In the genomic region with DNA sequence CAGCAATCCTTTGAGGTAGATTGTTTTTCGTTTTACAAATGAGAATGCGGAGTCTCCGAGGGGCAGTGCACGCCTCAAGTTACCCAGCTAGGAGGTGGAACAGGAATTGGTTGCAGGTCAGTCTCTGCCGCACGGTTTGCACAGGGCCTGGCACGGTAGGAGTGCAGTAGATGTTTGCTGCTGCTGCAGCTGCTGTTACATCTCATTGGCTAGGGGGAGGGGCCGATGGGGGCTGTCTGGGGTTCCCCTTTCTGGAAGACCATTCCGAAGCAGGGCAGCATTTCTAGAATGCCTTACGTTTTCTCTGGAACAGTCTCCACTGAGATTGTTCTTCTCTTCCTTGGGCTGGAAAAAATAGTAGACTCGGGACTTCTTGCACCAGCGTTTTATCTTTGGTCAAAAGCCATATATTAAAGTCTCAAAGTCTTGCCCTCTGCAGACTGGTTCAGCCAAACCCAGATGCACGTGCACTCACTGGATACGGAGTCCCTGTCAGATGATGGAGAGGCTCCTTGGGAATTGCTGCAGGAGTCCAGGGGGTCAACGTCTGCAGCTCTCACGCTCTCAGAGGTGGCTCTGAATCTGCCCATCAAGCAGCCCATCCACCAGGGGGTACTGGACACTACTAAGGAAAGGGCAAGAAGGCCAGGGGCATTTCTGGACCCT, we compare ENCODE assay signal across 8 cellular contexts. TPM values are rescaled to one million over a fixed set of nuclear protein-coding genes. Genes with fewer than 3 reads are reported as not detected.
A peak's percentile ranks its signal among the peaks of the same experiment; 100 is the strongest.
DNase-seq lines count a peak whose midpoint lies in the region; ATAC-seq, FAIRE-seq and TF ChIP-seq lines count a peak whose summit lies in the region.

No MANE protein-coding gene starts in this region.

- peaks cover 4 to 9% of the 10 kb centered on the region in 2 donors for H3K4me1 ChIP-seq in kidney (ENCODE audit: control insufficient read depth in 1 of 2, insufficient read depth in 1 of 2, low read depth in 1 of 2, low read length in 2 of 2)

- H3K9me3 Mint-ChIP-seq in stimulated activated memory B cell treated with anti-CD40 and anti-IgM and Interleukin-4, amounts not matched to agents 10 μg/mL and 1 μg/mL and 100 μg/mL, for 72 hours = no peaks in the 10 kb centered on the region

- POLR2A ChIA-PET in AG04449 (lab: Yijun Ruan, JAX) = no interaction called here

- peak overlapping the region; percentile 89 for H3K4me3 Mint-ChIP-seq in stimulated activated memory B cell treated with anti-CD40 and anti-IgM and Interleukin-4, amounts not matched to agents 10 μg/mL and 1 μg/mL and 100 μg/mL, for 72 hours

- no peak for DNase-seq in AG04449 (ENCODE audit: low read depth, low spot score)
- DNase-seq in Kasumi-1 (lab: John Stamatoyannopoulos, UW) = peak; percentile 23 to 35
- DNase-seq in activated gamma-delta T cell treated with anti-CD3 and anti-CD28 coated beads, Interleukin-2, amount 50 U/mL, for 16 hours (ENCODE audit: low read depth) = peak; percentile 25
- no peak for DNase-seq in kidney
- no peak for DNase-seq in DMS 273 treated with DMSO at 0.1 percent for 48 hours (lab: John Stamatoyannopoulos, UW)
- no peak for DNase-seq in NCI-H526 (lab: John Stamatoyannopoulos, UW)

- H3K4me1 Mint-ChIP-seq in stimulated activated memory B cell treated with anti-CD40 and anti-IgM and Interleukin-4, amounts not matched to agents 10 μg/mL and 1 μg/mL and 100 μg/mL, for 72 hours = peaks cover 54% of the 10 kb centered on the region

- peak overlapping the region; percentile 94 for H3K27ac Mint-ChIP-seq in stimulated activated memory B cell treated with anti-CD40 and anti-IgM and Interleukin-4, amounts not matched to agents 10 μg/mL and 1 μg/mL and 100 μg/mL, for 72 hours

- CTCF ChIA-PET in AG04449 (lab: Yijun Ruan, JAX) = no interaction called here

- TF ChIP-seq CTCF in AG04449 (IDR thresholded peaks at IDR 0.05; ENCODE audit: insufficient read depth, low read length, missing control alignments) (no peak), kidney (IDR thresholded peaks at IDR 0.05; ENCODE audit: borderline replicate concordance, extremely low read depth, insufficient read depth) (no peak)

- H3K27ac ChIP-seq in kidney (ENCODE audit: low read depth in 2 of 2, low read length in 2 of 2) = no peak overlapping the region

- H3K9me3 ChIP-seq in kidney (ENCODE audit: control insufficient read depth in 1 of 2, low read length in 2 of 2) = no peaks in the 10 kb centered on the region

- no peak for ATAC-seq in stimulated activated memory B cell treated with anti-CD40 and anti-IgM and Interleukin-4, amounts not matched to agents 10 μg/mL and 1 μg/mL and 100 μg/mL, for 72 hours
- no peak for ATAC-seq in GM21528 (IDR thresholded peaks at IDR 0.05; ENCODE audit: low FRiP score, unreplicated experiment)

- H3K9ac ChIP-seq in kidney (ENCODE audit: low read length in 2 of 2) = peak overlapping the region in 1 of 2 donors; percentile 84

- no peak for FAIRE-seq in kidney (lab: Jason Lieb, UNC)

- H3K36me3 Mint-ChIP-seq in stimulated activated memory B cell treated with anti-CD40 and anti-IgM and Interleukin-4, amounts not matched to agents 10 μg/mL and 1 μg/mL and 100 μg/mL, for 72 hours = peaks cover 6% of the 10 kb centered on the region

- intact Hi-C loops in kidney (cut with DNase I) = no loop called here

- no peaks in the 10 kb centered on the region for H3K27me3 Mint-ChIP-seq in stimulated activated memory B cell treated with anti-CD40 and anti-IgM and Interleukin-4, amounts not matched to agents 10 μg/mL and 1 μg/mL and 100 μg/mL, for 72 hours

- H3K36me3 ChIP-seq in kidney (ENCODE audit: control insufficient read depth in 1 of 2, insufficient read depth in 2 of 2, low read length in 2 of 2) = peaks cover 6 to 15% of the 10 kb centered on the region in 2 donors

- H3K4me3 ChIP-seq in AG04449 (ENCODE audit: low read depth, low read length) = peak overlapping the region; percentile 96
- peak overlapping the region; percentile 76 to 99 for H3K4me3 ChIP-seq in kidney (ENCODE audit: low read length in 2 of 2)

RNA-seq across cellular contexts. Expression of a gene that starts 1.2 kb away (rescaled TPM):
- total RNA-seq in kidney = 28.8 TPM
- polyA plus RNA-seq in kidney (ENCODE audit: insufficient read depth, low read depth, low replicate concordance) = 22.8 TPM

RNA-seq across cellular contexts. Expression of a gene that starts 1.4 kb away (rescaled TPM):
- total RNA-seq in kidney = 39.7 TPM
- polyA plus RNA-seq in kidney (ENCODE audit: insufficient read depth, low read depth, low replicate concordance) = 62.1 TPM

RNA-seq across cellular contexts. Expression of a gene that starts 12.5 kb away (rescaled TPM):
- 29.2 TPM for total RNA-seq in kidney
- polyA plus RNA-seq in kidney (ENCODE audit: insufficient read depth, low read depth, low replicate concordance) = 24.6 TPM

RNA-seq across cellular contexts. Expression of a gene that starts 33.5 kb away (rescaled TPM):
- 21.4 TPM for total RNA-seq in kidney
- polyA plus RNA-seq in kidney (ENCODE audit: insufficient read depth, low read depth, low replicate concordance) = 10.1 TPM

Comparison
In these comparisons a context has a peak if more than half of its experiments do, and no peak if none do; other contexts are left out.
1. DNase-seq: peak in Kasumi-1 (2 of 2) and activated gamma-delta T cell treated with anti-CD3 and anti-CD28 coated beads, Interleukin-2, amount 50 U/mL, for 16 hours (single experiment); none in AG04449 (single experiment), kidney (single experiment), DMS 273 treated with DMSO at 0.1 percent for 48 hours (single experiment) and NCI-H526 (0 of 2).